In the genomic region with DNA sequence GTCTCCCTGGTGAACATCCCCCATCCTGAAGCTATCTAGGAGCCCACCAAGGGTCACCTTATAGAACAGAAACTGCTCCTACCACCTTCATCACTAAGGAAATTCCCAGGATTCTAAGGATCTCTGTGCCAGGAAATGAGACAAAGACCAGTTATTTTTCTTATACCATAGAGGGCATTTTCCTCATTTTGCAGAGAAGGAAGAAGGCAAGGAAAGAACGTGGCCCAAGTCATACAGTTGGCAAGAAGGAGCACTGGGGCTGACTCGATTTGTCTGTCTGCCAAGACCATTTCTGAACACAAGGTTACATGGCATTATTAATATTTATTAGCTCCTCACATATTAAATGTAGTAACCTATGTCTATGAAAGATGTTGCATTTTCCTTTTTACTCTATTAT, we compare ENCODE assay signal across 21 cellular contexts. TPM values are rescaled to one million over a fixed set of nuclear protein-coding genes. Genes with fewer than 3 reads are reported as not detected.
"Had no signal": no experiment of that assay in that cellular context is flagged by ENCODE, and none has a peak within 500 bp of the region (broad histone marks: within the 10 kb centered on the region; RNA-seq: fewer than 3 reads in every experiment).

No MANE protein-coding gene starts in this region.

- ATAC-seq: activated CD4-positive, CD25-positive, alpha-beta regulatory T cell treated with anti-CD3 and anti-CD28 coated beads, Interleukin-2, amount 50 U/mL, for 24 hours; foreskin keratinocyte; naive thymus-derived CD4-positive, alpha-beta T cell had no signal

- H3K36me3 Mint-ChIP-seq: brain had no signal

- H3K27ac Mint-ChIP-seq: activated naive CD8-positive, alpha-beta T cell treated with anti-CD3 and anti-CD28 coated beads, Interleukin-2, amount 10 ng/mL, durations not matched to agents 7 days and 5 days; activated T-helper 2 cell treated with anti-CD3 and anti-CD28 coated beads, Interferon-gamma antibody, Interleukin-2, Interleukin-4, amounts not matched to agents 10 μg/mL and 5 μg/mL and 100 μg/mL, durations not matched to agents 14 hours and 24 hours and 36 hours; brain; naive thymus-derived CD4-positive, alpha-beta T cell; T-helper 1 cell treated with Interleukin-12 subunit alpha and Interleukin-12 subunit beta and Interleukin-4 antibody, amounts not matched to agents 30 μg/mL and 1 μg/mL, for 36 hours had no signal

- H3K27me3 ChIP-seq: foreskin keratinocyte, tibial artery had no signal

- H3K27me3 Mint-ChIP-seq: activated naive CD8-positive, alpha-beta T cell treated with anti-CD3 and anti-CD28 coated beads, Interleukin-2, amount 10 ng/mL, durations not matched to agents 7 days and 5 days; brain had no signal

- H3K36me3 ChIP-seq: tibial artery had no signal

- DNase-seq: activated naive CD4-positive, alpha-beta T cell treated with Interleukin-2 at 50 U/mL for 16 hours; activated naive CD8-positive, alpha-beta T cell treated with anti-CD3 and anti-CD28 coated beads, Interleukin-2, amount 10 ng/mL, durations not matched to agents 7 days and 5 days; activated T-cell treated with anti-CD3 and anti-CD28 coated beads for 4 hours; glutamatergic neuron; hippocampal formation; left cardiac atrium; mesendoderm; naive thymus-derived CD4-positive, alpha-beta T cell; retina; stimulated activated CD4-positive, alpha-beta T cell treated with anti-CD3 and anti-CD28 coated beads, Interleukin-12 subunit alpha, Interleukin-12 subunit beta, amount 100 ng/mL, for 4 hours; stimulated activated CD4-positive, alpha-beta T cell treated with anti-CD3 and anti-CD28 coated beads, Interleukin-1b, Interleukin-23, amount 100 ng/mL, for 48 hours; stimulated activated CD8-positive, alpha-beta memory T cell treated with anti-CD3 and anti-CD28 coated beads, Interleukin-4, amount 100 ng/mL, for 48 hours; stimulated activated naive CD4-positive, alpha-beta T cell; substantia nigra; tibial artery had no signal

- H3K4me3 ChIP-seq: coronary artery, tibial artery had no signal

- H3K4me3 Mint-ChIP-seq: activated naive CD8-positive, alpha-beta T cell treated with anti-CD3 and anti-CD28 coated beads, Interleukin-2, amount 10 ng/mL, durations not matched to agents 7 days and 5 days; brain; naive thymus-derived CD4-positive, alpha-beta T cell; T-helper 1 cell treated with Interleukin-12 subunit alpha and Interleukin-12 subunit beta and Interleukin-4 antibody, amounts not matched to agents 30 μg/mL and 1 μg/mL, for 36 hours had no signal

- H3K9me3 Mint-ChIP-seq: activated T-helper 2 cell treated with anti-CD3 and anti-CD28 coated beads, Interferon-gamma antibody, Interleukin-2, Interleukin-4, amounts not matched to agents 10 μg/mL and 5 μg/mL and 100 μg/mL, durations not matched to agents 14 hours and 24 hours and 36 hours had no signal

- H3K9me3 ChIP-seq: tibial artery had no signal

- H3K27ac ChIP-seq: coronary artery, foreskin keratinocyte, tibial artery had no signal

RNA-seq across cellular contexts. Expression of a gene that starts 49.6 kb away (rescaled TPM):
- polyA plus RNA-seq: naive thymus-derived CD4-positive, alpha-beta T cell had no signal
